ENCODE assay signal across 9 cellular contexts in the genomic region with DNA sequence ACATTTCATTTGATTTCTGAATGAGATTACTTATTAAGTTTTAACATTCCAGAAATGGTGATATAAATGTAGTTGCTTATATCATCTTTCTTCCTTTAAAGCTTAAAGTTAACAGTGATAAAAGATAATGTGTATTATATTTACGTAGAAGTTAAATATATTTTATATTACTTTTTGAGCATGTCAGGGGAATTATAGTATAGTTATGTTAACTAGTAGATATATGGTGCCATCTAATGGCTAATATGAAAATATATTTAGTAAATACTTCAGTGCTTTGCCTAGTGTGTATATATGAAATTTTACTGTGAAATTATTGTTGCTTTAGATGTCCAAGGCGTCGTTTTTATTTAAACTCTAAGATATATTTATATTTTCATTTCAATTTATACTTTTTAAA. TPM values are rescaled to one million over a fixed set of nuclear protein-coding genes. Genes with fewer than 3 reads are reported as not detected.
DNase-seq lines count a peak whose midpoint lies in the region; ATAC-seq, FAIRE-seq and TF ChIP-seq lines count a peak whose summit lies in the region.
"Had no signal": no experiment of that assay in that cellular context is flagged by ENCODE, and none has a peak within 500 bp of the region (broad histone marks: within the 10 kb centered on the region; RNA-seq: fewer than 3 reads in every experiment).

No MANE protein-coding gene starts in this region.

- H3K4me3 ChIP-seq in pancreas = no peak overlapping the region

- H3K36me3 ChIP-seq in pancreas = no peaks in the 10 kb centered on the region

- no peaks in the 10 kb centered on the region for H3K9me3 ChIP-seq in pancreas

- no peaks in the 10 kb centered on the region for H3K4me1 ChIP-seq in pancreas

- in situ Hi-C loops in T47D (cut with HindIII; ENCODE audit: low pct_unique_long_range_greater_than_20kb, low sequenced_read_pairs) = no loop called here

- 21 to 22% methylated on average over 3 of the region's 3 CpGs for WGBS in pancreas, 2 donors

- H3K4me1 Mint-ChIP-seq in effector memory CD8-positive, alpha-beta T cell (ENCODE audit: low read depth in 2 of 2) = no peaks in the 10 kb centered on the region

- peaks cover 36 to 40% of the 10 kb centered on the region in 2 donors for H3K27me3 Mint-ChIP-seq in effector memory CD8-positive, alpha-beta T cell

- no peaks in the 10 kb centered on the region for H3K36me3 Mint-ChIP-seq in effector memory CD8-positive, alpha-beta T cell (ENCODE audit: insufficient read depth)

- no peak overlapping the region for H3K27ac Mint-ChIP-seq in effector memory CD8-positive, alpha-beta T cell

- intact Hi-C loops in pancreas (cut with DNase I) = loop anchor here (5.0 to 10.0 kb wide), 2 partner anchors 125 to 127 kb away; no protein-coding TSS in a partner anchor

- peak; percentile 61 for DNase-seq in NCI-H1092 treated with DMSO at 0.1 percent for 48 hours (lab: John Stamatoyannopoulos, UW)
- no peak for DNase-seq in NCI-H1092 (lab: John Stamatoyannopoulos, UW)
- DNase-seq in NCI-H146 (lab: John Stamatoyannopoulos, UW) = peak; percentile 11
- peak; percentile 28 to 43 for DNase-seq in T47D (ENCODE audit: low read depth in 1 of 2, low spot score in 1 of 2)
- DNase-seq in pancreas = no peak
- no peak for DNase-seq in germinal center (ENCODE audit: low spot score)
- no peak for DNase-seq in effector memory CD8-positive, alpha-beta T cell
- DNase-seq: islet precursor cell had no signal

- peak; percentile 97 for FAIRE-seq in pancreas (lab: Jason Lieb, UNC)

- ATAC-seq in pancreas (peak in 3 of 4 donors; percentile 54 to 66 (median 61)), HG02571 (IDR thresholded peaks at IDR 0.05; ENCODE audit: unreplicated experiment) (no peak)
- no peak for ATAC-seq in effector memory CD8-positive, alpha-beta T cell (replicated peaks)

- TF ChIP-seq CTCF in pancreas (IDR thresholded peaks at IDR 0.05) = peak in 1 of 4 donors; percentile 17

- peaks cover 0 to 4% of the 10 kb centered on the region in 2 donors for H3K9me3 Mint-ChIP-seq in effector memory CD8-positive, alpha-beta T cell

- no peak overlapping the region for H3K27ac ChIP-seq in pancreas

- H3K4me3 Mint-ChIP-seq in effector memory CD8-positive, alpha-beta T cell = no peak overlapping the region

- no peaks in the 10 kb centered on the region for H3K27me3 ChIP-seq in pancreas

RNA-seq across cellular contexts. Expression of gene SYT14, which starts 51.5 kb away (rescaled TPM):
- 1 to 10 TPM in 1 of 6 donors, under 1 TPM in 5; 0.14 to 1.0 (median 0.54) TPM for total RNA-seq in pancreas
- 1 to 10 TPM in 1 of 2 donors, under 1 TPM in 1; 0.27 to 1.2 TPM for polyA plus RNA-seq in pancreas

Comparison
In these comparisons a context has a peak if more than half of its experiments do, and no peak if none do; other contexts are left out.
1. DNase-seq: peak in NCI-H1092 treated with DMSO at 0.1 percent for 48 hours (single experiment), NCI-H146 (single experiment) and T47D (2 of 2); none in NCI-H1092 (single experiment), pancreas (0 of 6), germinal center (single experiment) and effector memory CD8-positive, alpha-beta T cell (0 of 3).
2. ATAC-seq: peak in pancreas (3 of 4); none in HG02571 (single experiment) and effector memory CD8-positive, alpha-beta T cell (single experiment).